9 cellular contexts compared by ENCODE assay signal in genomic region chr12:88553941-88554658, GRCh38. TPM values are rescaled to one million over a fixed set of nuclear protein-coding genes. Genes with fewer than 3 reads are reported as not detected.
DNase-seq lines count a peak whose midpoint lies in the region; ATAC-seq and TF ChIP-seq lines count a peak whose summit lies in the region.
"Had no signal": no experiment of that assay in that cellular context is flagged by ENCODE, and none has a peak within 500 bp of the region (broad histone marks: within the 10 kb centered on the region; RNA-seq: fewer than 3 reads in every experiment).

No MANE protein-coding gene starts in this region.

- no peak for TF ChIP-seq CTCF in AG10803 (conservative IDR thresholded peaks at IDR 0.05; ENCODE audit: low read length)
- TF ChIP-seq CTCF in astrocyte of the spinal cord (IDR thresholded peaks at IDR 0.05; ENCODE audit: low read depth, low read length) = no peak
- no peak for TF ChIP-seq CTCF in lower lobe of right lung (IDR thresholded peaks at IDR 0.05)

- no peak overlapping the region for H3K27ac Mint-ChIP-seq in activated naive CD8-positive, alpha-beta T cell treated with anti-CD3 and anti-CD28 coated beads for 36 hours
- no peak overlapping the region for H3K27ac Mint-ChIP-seq in stimulated activated naive CD8-positive, alpha-beta T cell treated with anti-CD3 and anti-CD28 coated beads, Interleukin-15, amount 100 ng/mL, for 72 hours
- H3K27ac Mint-ChIP-seq: stimulated activated naive B cell treated with anti-CD40 and anti-IgM and Interleukin-4, amounts not matched to agents 10 μg/mL and 1 μg/mL and 100 μg/mL, for 72 hours had no signal

- ATAC-seq in lower lobe of right lung (peak; percentile 52 to 77), GM18520 (IDR thresholded peaks at IDR 0.05; ENCODE audit: unreplicated experiment) (no peak)
- no peak for ATAC-seq in stimulated activated naive CD8-positive, alpha-beta T cell treated with anti-CD3 and anti-CD28 coated beads, Interleukin-15, amount 100 ng/mL, for 72 hours
- ATAC-seq: stimulated activated naive B cell treated with anti-CD40 and anti-IgM and Interleukin-4, amounts not matched to agents 10 μg/mL and 1 μg/mL and 100 μg/mL, for 72 hours had no signal

- no peaks in the 10 kb centered on the region for H3K4me1 Mint-ChIP-seq in activated naive CD8-positive, alpha-beta T cell treated with anti-CD3 and anti-CD28 coated beads for 36 hours
- no peaks in the 10 kb centered on the region for H3K4me1 Mint-ChIP-seq in stimulated activated naive CD8-positive, alpha-beta T cell treated with anti-CD3 and anti-CD28 coated beads, Interleukin-15, amount 100 ng/mL, for 72 hours
- H3K4me1 Mint-ChIP-seq: stimulated activated naive B cell treated with anti-CD40 and anti-IgM and Interleukin-4, amounts not matched to agents 10 μg/mL and 1 μg/mL and 100 μg/mL, for 72 hours had no signal

- no peaks in the 10 kb centered on the region for H3K9me3 ChIP-seq in lower lobe of right lung

- in situ Hi-C loops in astrocyte of the spinal cord (cut with HindIII; ENCODE audit: low sequenced_read_pairs) = no loop called here

- peak overlapping the region; percentile 9 for H3K27ac ChIP-seq in lower lobe of right lung

- H3K36me3 Mint-ChIP-seq in activated naive CD8-positive, alpha-beta T cell treated with anti-CD3 and anti-CD28 coated beads for 36 hours = no peaks in the 10 kb centered on the region
- H3K36me3 Mint-ChIP-seq: stimulated activated naive B cell treated with anti-CD40 and anti-IgM and Interleukin-4, amounts not matched to agents 10 μg/mL and 1 μg/mL and 100 μg/mL, for 72 hours had no signal

- H3K4me3 Mint-ChIP-seq in activated naive CD8-positive, alpha-beta T cell treated with anti-CD3 and anti-CD28 coated beads for 36 hours = no peak overlapping the region
- no peak overlapping the region for H3K4me3 Mint-ChIP-seq in stimulated activated naive CD8-positive, alpha-beta T cell treated with anti-CD3 and anti-CD28 coated beads, Interleukin-15, amount 100 ng/mL, for 72 hours
- H3K4me3 Mint-ChIP-seq: stimulated activated naive B cell treated with anti-CD40 and anti-IgM and Interleukin-4, amounts not matched to agents 10 μg/mL and 1 μg/mL and 100 μg/mL, for 72 hours had no signal

- no peaks in the 10 kb centered on the region for H3K9me3 Mint-ChIP-seq in activated naive CD8-positive, alpha-beta T cell treated with anti-CD3 and anti-CD28 coated beads for 36 hours
- peaks cover 0 to 4% of the 10 kb centered on the region in 2 donors for H3K9me3 Mint-ChIP-seq in stimulated activated naive CD8-positive, alpha-beta T cell treated with anti-CD3 and anti-CD28 coated beads, Interleukin-15, amount 100 ng/mL, for 72 hours

- no peak overlapping the region for H3K4me3 ChIP-seq in AG10803 (ENCODE audit: low read length)
- no peak overlapping the region for H3K4me3 ChIP-seq in astrocyte of the spinal cord (ENCODE audit: low read depth, low read length)
- no peak overlapping the region for H3K4me3 ChIP-seq in lower lobe of right lung

- H3K36me3 ChIP-seq in lower lobe of right lung = no peaks in the 10 kb centered on the region

- DNase-seq in AG10803 (ENCODE audit: low read depth) (peak; percentile 98), NCI-H1436 treated with DMSO at 0.1 percent for 48 hours (lab: John Stamatoyannopoulos, UW) (peak; percentile 79), astrocyte of the spinal cord (ENCODE audit: low read depth, low spot score) (peak; percentile 82), lower lobe of right lung (no peak), GM19240 (ENCODE audit: insufficient read length, low spot score) (no peak)
- no peak for DNase-seq in activated naive CD8-positive, alpha-beta T cell treated with anti-CD3 and anti-CD28 coated beads for 36 hours
- no peak for DNase-seq in stimulated activated naive CD8-positive, alpha-beta T cell treated with anti-CD3 and anti-CD28 coated beads, Interleukin-15, amount 100 ng/mL, for 72 hours
- DNase-seq: stimulated activated naive B cell treated with anti-CD40 and anti-IgM and Interleukin-4, amounts not matched to agents 10 μg/mL and 1 μg/mL and 100 μg/mL, for 72 hours had no signal

- H3K27me3 ChIP-seq in lower lobe of right lung (ENCODE audit: low read depth) = no peaks in the 10 kb centered on the region

- H3K4me1 ChIP-seq in lower lobe of right lung = peaks cover 66% of the 10 kb centered on the region

- no peaks in the 10 kb centered on the region for H3K27me3 Mint-ChIP-seq in activated naive CD8-positive, alpha-beta T cell treated with anti-CD3 and anti-CD28 coated beads for 36 hours
- H3K27me3 Mint-ChIP-seq in stimulated activated naive CD8-positive, alpha-beta T cell treated with anti-CD3 and anti-CD28 coated beads, Interleukin-15, amount 100 ng/mL, for 72 hours = no peaks in the 10 kb centered on the region
- H3K27me3 Mint-ChIP-seq: stimulated activated naive B cell treated with anti-CD40 and anti-IgM and Interleukin-4, amounts not matched to agents 10 μg/mL and 1 μg/mL and 100 μg/mL, for 72 hours had no signal

- intact Hi-C loops in lower lobe of right lung (cut with DNase I) = no loop called here

RNA-seq across cellular contexts. Expression of gene KITLG, which starts 26.2 kb away (rescaled TPM):
- total RNA-seq in lower lobe of right lung = 77.5 TPM
- total RNA-seq in activated naive CD8-positive, alpha-beta T cell treated with anti-CD3 and anti-CD28 coated beads for 36 hours = under 1 TPM in 1 of 2 experiments, not detected in 1; 0.08 TPM

Comparison
In these comparisons a context has a peak if more than half of its experiments do, and no peak if none do; other contexts are left out.
1. DNase-seq: peak in AG10803 (single experiment), NCI-H1436 treated with DMSO at 0.1 percent for 48 hours (single experiment) and astrocyte of the spinal cord (single experiment); none in lower lobe of right lung (single experiment), activated naive CD8-positive, alpha-beta T cell treated with anti-CD3 and anti-CD28 coated beads for 36 hours (single experiment), stimulated activated naive CD8-positive, alpha-beta T cell treated with anti-CD3 and anti-CD28 coated beads, Interleukin-15, amount 100 ng/mL, for 72 hours (0 of 2) and GM19240 (single experiment).
2. ATAC-seq: peak in lower lobe of right lung (2 of 2); none in GM18520 (single experiment) and stimulated activated naive CD8-positive, alpha-beta T cell treated with anti-CD3 and anti-CD28 coated beads, Interleukin-15, amount 100 ng/mL, for 72 hours (single experiment).
3. RNA of gene KITLG, which starts 26.2 kb away (total RNA-seq): 77.5 TPM in lower lobe of right lung (single experiment); 0.08 TPM in activated naive CD8-positive, alpha-beta T cell treated with anti-CD3 and anti-CD28 coated beads for 36 hours; every median in the first group is over 10 times any median in the second.